ENCODE assay signal across 7 cellular contexts in the genomic region with DNA sequence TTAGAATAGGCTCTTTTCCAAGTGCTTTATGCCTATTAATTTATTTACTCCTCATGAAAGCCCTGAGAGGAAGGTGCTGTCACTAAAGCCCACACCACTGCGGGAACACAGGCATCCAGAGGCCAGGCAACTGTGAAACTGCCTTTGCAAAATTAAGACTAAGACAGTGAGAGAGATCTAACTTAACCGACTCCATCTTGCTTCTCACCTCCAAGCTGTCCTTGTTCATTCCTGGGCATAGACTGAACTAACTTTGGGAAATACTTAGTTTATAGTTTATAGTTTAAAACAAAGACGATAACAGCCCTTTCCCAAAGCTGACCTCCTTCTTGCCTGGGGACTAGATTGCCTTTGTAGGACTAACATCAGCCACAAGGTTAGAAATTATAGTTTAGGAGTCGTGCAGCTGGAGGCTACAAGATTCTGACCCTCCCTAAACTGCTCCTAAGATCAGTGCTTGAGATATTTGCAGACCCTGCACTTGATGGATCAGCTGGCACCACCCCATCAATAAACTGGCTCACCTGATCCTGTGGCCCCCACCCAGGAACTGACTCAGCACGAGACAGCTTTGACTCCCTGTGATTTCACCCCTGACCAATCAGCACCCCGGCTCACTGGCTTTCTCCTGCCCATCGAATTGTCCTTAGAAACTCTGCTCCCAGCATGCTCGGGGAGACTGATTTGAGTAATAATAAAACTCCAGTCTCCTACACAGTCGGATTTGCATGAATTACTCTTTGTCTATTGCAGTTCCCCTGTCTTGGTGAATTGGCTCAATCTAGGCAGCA.
DNase-seq lines count a peak whose midpoint lies in the region; ATAC-seq, FAIRE-seq and TF ChIP-seq lines count a peak whose summit lies in the region.
"Not testable (repeated sequence)": the region's sequence is repeated elsewhere in the genome, so short reads cannot be mapped to it uniquely, and the experiment has no call there.

No MANE protein-coding gene starts in this region.

- H3K9me2 ChIP-seq in OCI-LY7 (ENCODE audit: insufficient read depth, low read length): not testable (repeated sequence)

- H2BK5ac ChIP-seq in IMR-90 (ENCODE audit: low read depth, low read length, poor library complexity, severe bottlenecking); mesendoderm (ENCODE audit: low read length): not testable (repeated sequence)

- H3K56ac ChIP-seq in IMR-90 (ENCODE audit: extremely low read depth, insufficient read depth, low read length): not testable (repeated sequence)
- peak overlapping the region; percentile 15 for H3K56ac ChIP-seq in mesendoderm (ENCODE audit: low read length)

- H3K9me1 ChIP-seq in IMR-90 (ENCODE audit: insufficient read depth, low read length): not testable (repeated sequence)

- peaks cover 33% of the 10 kb centered on the region for H3K4me1 Mint-ChIP-seq in Calu3 (ENCODE audit: low read depth, unreplicated experiment)
- H3K4me1 Mint-ChIP-seq in astrocyte (ENCODE audit: low read depth, unreplicated experiment): not testable (repeated sequence)
- peaks cover 20% of the 10 kb centered on the region for H3K4me1 Mint-ChIP-seq in stimulated activated effector memory CD8-positive, alpha-beta T cell treated with anti-CD3 and anti-CD28 coated beads, Interleukin-12 subunit alpha, Interleukin-12 subunit beta, amount 100 ng/mL, for 72 hours

- H2BK20ac ChIP-seq in IMR-90 (ENCODE audit: low read depth, low read length): not testable (repeated sequence)

- in situ Hi-C loops in IMR-90 (cut with MboI; ENCODE audit: low sequenced_read_pairs): not testable (repeated sequence)

- DNase-seq in Calu3 (peak; percentile 34), fibroblast of mammary gland (ENCODE audit: low read depth) (peak; percentile 7)
- not testable (repeated sequence) for DNase-seq in IMR-90; OCI-LY7 (ENCODE audit: low spot score); astrocyte (ENCODE audit: low read depth); mesendoderm; stimulated activated effector memory CD8-positive, alpha-beta T cell treated with anti-CD3 and anti-CD28 coated beads, Interleukin-12 subunit alpha, Interleukin-12 subunit beta, amount 100 ng/mL, for 72 hours (ENCODE audit: low spot score in 2 of 2)

- peak overlapping the region; percentile 61 for H2AFZ ChIP-seq in IMR-90 (replicated peaks; ENCODE audit: low read length, poor library complexity)
- H2AFZ ChIP-seq in OCI-LY7 (ENCODE audit: low read length): peak overlapping the region; percentile 39
- peak overlapping the region; percentile 34 for H2AFZ ChIP-seq in astrocyte (ENCODE audit: low read depth, low read length)

- H3K18ac ChIP-seq in IMR-90 (ENCODE audit: low read depth, low read length); mesendoderm (ENCODE audit: low read length): not testable (repeated sequence)

- H3K4me3 ChIP-seq in IMR-90 (ENCODE audit: insufficient read depth, low read depth, low read length); OCI-LY7 (ENCODE audit: low read depth, low read length, poor library complexity, severe bottlenecking); astrocyte (ENCODE audit: insufficient read depth, low read depth, low read length); fibroblast of mammary gland (ENCODE audit: control insufficient read depth, low read depth, low read length); mesendoderm (ENCODE audit: low read length): not testable (repeated sequence)

- not testable (repeated sequence) for TF ChIP-seq POLR2A in IMR-90 (IDR thresholded peaks at IDR 0.05; ENCODE audit: low read depth, low read length)

- H3K79me2 ChIP-seq in OCI-LY7 (ENCODE audit: insufficient read depth, low read depth, low read length); astrocyte (ENCODE audit: insufficient read depth, low read length); mesendoderm (ENCODE audit: control insufficient read depth, insufficient read depth, low read length): not testable (repeated sequence)

- CTCF ChIA-PET in Calu3 (lab: Charles Lee); OCI-LY7 (lab: Charles Lee; ENCODE audit: unreplicated experiment): not testable (repeated sequence)
- CTCF ChIA-PET in IMR-90 (lab: Yijun Ruan, JAX): interaction anchor here (0.6 kb wide), 1 partner anchor 620 kb away, joined by 3 read pairs; no protein-coding TSS in a partner anchor

- not testable (repeated sequence) for H3K4me2 ChIP-seq in IMR-90 (ENCODE audit: low read depth, low read length); OCI-LY7 (ENCODE audit: low read length); astrocyte (ENCODE audit: low read length); mesendoderm (ENCODE audit: low read length)

- H3K9me3 ChIP-seq in IMR-90 (ENCODE audit: control insufficient read depth, insufficient read depth, low read length); OCI-LY7 (ENCODE audit: low read length); astrocyte (ENCODE audit: insufficient read depth, low read depth, low read length): not testable (repeated sequence)

- H3K14ac ChIP-seq in IMR-90 (replicated peaks; ENCODE audit: low read depth, low read length): not testable (repeated sequence)

- H3K9ac ChIP-seq in IMR-90 (ENCODE audit: low read depth, low read length); astrocyte (ENCODE audit: low read length); mesendoderm (ENCODE audit: low read length): not testable (repeated sequence)

- not testable (repeated sequence) for H4K5ac ChIP-seq in IMR-90 (ENCODE audit: low read depth, low read length); mesendoderm (ENCODE audit: low read length)

- H4K20me1 ChIP-seq in IMR-90 (ENCODE audit: insufficient read depth, low read length); OCI-LY7 (ENCODE audit: insufficient read depth, low read length); astrocyte (ENCODE audit: insufficient read depth, low read length): not testable (repeated sequence)

- H3K27me3 ChIP-seq in IMR-90 (ENCODE audit: control insufficient read depth, insufficient read depth, low read length); astrocyte (ENCODE audit: insufficient read depth, low read length); mesendoderm (ENCODE audit: insufficient read depth, low read length, poor library complexity): not testable (repeated sequence)

- intact Hi-C loops in Calu3 (cut with micrococcal nuclease; ENCODE audit: unreplicated experiment); IMR-90 (cut with micrococcal nuclease); OCI-LY7 (cut with micrococcal nuclease; ENCODE audit: unreplicated experiment): not testable (repeated sequence)

- not testable (repeated sequence) for BruUV-seq in Calu3 (replicated peaks; lab: Mats Ljungman, UMichigan); IMR-90 (replicated peaks; lab: Mats Ljungman, UMichigan); OCI-LY7 (replicated peaks; lab: Mats Ljungman, UMichigan)

- not testable (repeated sequence) for H3K23ac ChIP-seq in IMR-90 (ENCODE audit: low read depth, low read length); mesendoderm (ENCODE audit: low read length)

- H2AK5ac ChIP-seq in IMR-90 (ENCODE audit: low read depth, low read length); mesendoderm (ENCODE audit: low read length): not testable (repeated sequence)

- not testable (repeated sequence) for H3K36me3 ChIP-seq in IMR-90 (ENCODE audit: control insufficient read depth, insufficient read depth, low read length); OCI-LY7 (ENCODE audit: insufficient read depth, low read length); astrocyte (ENCODE audit: insufficient read depth, low read length); mesendoderm (ENCODE audit: control insufficient read depth, insufficient read depth, low read length)

- H3K27ac Mint-ChIP-seq in Calu3 (ENCODE audit: unreplicated experiment); astrocyte (ENCODE audit: unreplicated experiment): not testable (repeated sequence)
- H3K27ac Mint-ChIP-seq in stimulated activated effector memory CD8-positive, alpha-beta T cell treated with anti-CD3 and anti-CD28 coated beads, Interleukin-12 subunit alpha, Interleukin-12 subunit beta, amount 100 ng/mL, for 72 hours: peak overlapping the region; percentile 6

- peaks cover 18% of the 10 kb centered on the region for H3K36me3 Mint-ChIP-seq in Calu3 (ENCODE audit: insufficient read depth, unreplicated experiment)
- H3K36me3 Mint-ChIP-seq in astrocyte (ENCODE audit: low read depth, unreplicated experiment); stimulated activated effector memory CD8-positive, alpha-beta T cell treated with anti-CD3 and anti-CD28 coated beads, Interleukin-12 subunit alpha, Interleukin-12 subunit beta, amount 100 ng/mL, for 72 hours: not testable (repeated sequence)

- not testable (repeated sequence) for H2BK120ac ChIP-seq in IMR-90 (ENCODE audit: low read depth, low read length); mesendoderm (ENCODE audit: low read depth, low read length)

- not testable (repeated sequence) for H3K4me1 ChIP-seq in IMR-90 (ENCODE audit: control insufficient read depth, insufficient read depth, low read length); astrocyte (ENCODE audit: insufficient read depth, low read length); mesendoderm (ENCODE audit: control insufficient read depth, low read depth, low read length)
- peaks cover 46% of the 10 kb centered on the region for H3K4me1 ChIP-seq in OCI-LY7 (ENCODE audit: insufficient read depth, low read length, poor library complexity, severe bottlenecking)

- H3K9me3 Mint-ChIP-seq in Calu3 (ENCODE audit: low read depth, unreplicated experiment); astrocyte (ENCODE audit: unreplicated experiment); stimulated activated effector memory CD8-positive, alpha-beta T cell treated with anti-CD3 and anti-CD28 coated beads, Interleukin-12 subunit alpha, Interleukin-12 subunit beta, amount 100 ng/mL, for 72 hours: not testable (repeated sequence)

- H3K4me3 Mint-ChIP-seq in Calu3 (ENCODE audit: low read depth, unreplicated experiment); astrocyte (ENCODE audit: unreplicated experiment); stimulated activated effector memory CD8-positive, alpha-beta T cell treated with anti-CD3 and anti-CD28 coated beads, Interleukin-12 subunit alpha, Interleukin-12 subunit beta, amount 100 ng/mL, for 72 hours: not testable (repeated sequence)

- not testable (repeated sequence) for H4K91ac ChIP-seq in IMR-90 (ENCODE audit: insufficient read depth, low read depth, low read length)

- H2BK15ac ChIP-seq in IMR-90 (ENCODE audit: low read depth, low read length); mesendoderm (replicated peaks; ENCODE audit: low read depth): not testable (repeated sequence)

- H2AK9ac ChIP-seq in IMR-90 (replicated peaks; ENCODE audit: low read depth, low read length, poor library complexity): not testable (repeated sequence)

- H3K27me3 Mint-ChIP-seq in Calu3 (ENCODE audit: unreplicated experiment); astrocyte (ENCODE audit: low read depth, unreplicated experiment): not testable (repeated sequence)

- not testable (repeated sequence) for FAIRE-seq in astrocyte (lab: Jason Lieb, UNC)

- POLR2A ChIA-PET in IMR-90 (lab: Charles Lee; ENCODE audit: unreplicated experiment): not testable (repeated sequence)
- POLR2A ChIA-PET in OCI-LY7 (lab: Charles Lee): interaction anchor here (0.7 to 2.8 kb wide), 3 partner anchors 9 to 282 kb away, joined by 3 to 14 read pairs (median 4); no protein-coding TSS in a partner anchor

- not testable (repeated sequence) for ATAC-seq in IMR-90 (ENCODE audit: low read depth); stimulated activated effector memory CD8-positive, alpha-beta T cell treated with anti-CD3 and anti-CD28 coated beads, Interleukin-12 subunit alpha, Interleukin-12 subunit beta, amount 100 ng/mL, for 72 hours

- H3K79me1 ChIP-seq in IMR-90 (ENCODE audit: low read depth in 1 of 2, low read length in 2 of 2); mesendoderm (ENCODE audit: low read length): not testable (repeated sequence)

- not testable (repeated sequence) for H3K27ac ChIP-seq in IMR-90 (ENCODE audit: insufficient read depth, low read length); OCI-LY7 (ENCODE audit: low read depth, low read length, poor library complexity, severe bottlenecking); astrocyte (ENCODE audit: low read depth, low read length); mesendoderm (ENCODE audit: low read depth, low read length)

- TF ChIP-seq RAD21 in IMR-90 (IDR thresholded peaks at IDR 0.05; ENCODE audit: low read length): not testable (repeated sequence)

- not testable (repeated sequence) for H4K8ac ChIP-seq in IMR-90 (ENCODE audit: low read depth in 2 of 2, low read length in 2 of 2); mesendoderm (ENCODE audit: low read depth, low read length)

- not testable (repeated sequence) for TF ChIP-seq CTCF in Calu3 (IDR thresholded peaks at IDR 0.05; ENCODE audit: unreplicated experiment); IMR-90 (conservative IDR thresholded peaks at IDR 0.05; ENCODE audit: low read depth, low read length); OCI-LY7 (conservative IDR thresholded peaks at IDR 0.05; ENCODE audit: low read length); astrocyte (IDR thresholded peaks at IDR 0.05; ENCODE audit: insufficient read depth, low read depth, low read length); fibroblast of mammary gland (conservative IDR thresholded peaks at IDR 0.05; ENCODE audit: control insufficient read depth, insufficient read depth, low read depth, low read length)

- dilution Hi-C loops in IMR-90 (cut with HindIII; ENCODE audit: low sequenced_read_pairs, unreplicated experiment): not testable (repeated sequence)

- WGBS in IMR-90 (ENCODE audit: extremely low coverage in 2 of 2, insufficient read length in 1 of 2), 2 experiments: 40% methylated on average over 2 of the region's 9 CpGs; no CpG with 5 or more reads in 1 of the 2 experiments
- no CpG with 5 or more reads among the region's 9 CpGs for WGBS in mesendoderm (ENCODE audit: extremely low coverage, insufficient coverage, low lambda C conversion rate)

- not testable (repeated sequence) for H3K4ac ChIP-seq in IMR-90 (ENCODE audit: low read depth, low read length); mesendoderm (ENCODE audit: low read depth, low read length)
